In genomic region chr13:25771208-25771607, GRCh38 we compare ENCODE assay signal across 20 cellular contexts.
DNase-seq lines count a peak whose midpoint lies in the region; ATAC-seq and TF ChIP-seq lines count a peak whose summit lies in the region.
"Had no signal": no experiment of that assay in that cellular context is flagged by ENCODE, and none has a peak within 500 bp of the region (broad histone marks: within the 10 kb centered on the region; RNA-seq: fewer than 3 reads in every experiment).

No MANE protein-coding gene starts in this region.

- DNase-seq in SIG-M5 treated with dmso at 0.1 percent for 504 hours (lab: John Stamatoyannopoulos, UW; ENCODE audit: unreplicated experiment) (peak; percentile 62), SIG-M5 (lab: John Stamatoyannopoulos, UW) (no peak), RWPE1 (ENCODE audit: low spot score) (peak; percentile 45), glomerular visceral epithelial cell (ENCODE audit: extremely low spot score) (peak; percentile 11), type B pancreatic cell (ENCODE audit: extremely low spot score, unreplicated experiment) (no peak), DMS 273 (lab: John Stamatoyannopoulos, UW; ENCODE audit: unreplicated experiment) (no peak)
- DNase-seq: activated CD4-positive, alpha-beta T cell treated with anti-CD3 and anti-CD28 coated beads for 1 hour; activated CD8-positive, alpha-beta T cell treated with anti-CD3 and anti-CD28 coated beads, Interleukin-2, amount 10 ng/mL, durations not matched to agents 7 days and 5 days; activated T-cell treated with anti-CD3 and anti-CD28 coated beads, Interleukin-2, amount 50 U/mL, for 24 hours; GM23248; NCI-H1436; NCI-H69; nucleus accumbens; small intestine had no signal

- POLR2A ChIA-PET in RWPE1 (lab: Yijun Ruan, JAX; ENCODE audit: low non-redundant PET), result no interaction called here

- no peaks in the 10 kb centered on the region for H3K9me3 Mint-ChIP-seq in type B pancreatic cell
- H3K9me3 Mint-ChIP-seq: central memory CD8-positive, alpha-beta T cell had no signal

- ATAC-seq in HG02763 (IDR thresholded peaks at IDR 0.05; ENCODE audit: unreplicated experiment) (no peak), GM18873 (IDR thresholded peaks at IDR 0.05; ENCODE audit: low FRiP score, unreplicated experiment) (no peak)
- ATAC-seq: A549; activated CD8-positive, alpha-beta T cell treated with anti-CD3 and anti-CD28 coated beads, Interleukin-2, amount 10 ng/mL, durations not matched to agents 7 days and 5 days had no signal

- H3K27ac Mint-ChIP-seq in type B pancreatic cell, result peak overlapping the region; percentile 88
- H3K27ac Mint-ChIP-seq: activated CD8-positive, alpha-beta T cell treated with anti-CD3 and anti-CD28 coated beads, Interleukin-2, amount 10 ng/mL, durations not matched to agents 7 days and 5 days; activated T-cell treated with anti-CD3 and anti-CD28 coated beads, Interleukin-2, amount 50 U/mL, for 24 hours; B cell; IgD-negative memory B cell had no signal

- H3K27ac ChIP-seq in RWPE1, result no peak overlapping the region
- H3K27ac ChIP-seq: A549, GM23248 had no signal

- CTCF ChIA-PET in RWPE1 (lab: Yijun Ruan, JAX), result interaction anchor here (0.5 kb wide), 1 partner anchor 416 kb away, joined by 3 read pairs; no protein-coding TSS in a partner anchor

- H3K27me3 Mint-ChIP-seq in type B pancreatic cell, result peaks cover 6% of the 10 kb centered on the region
- H3K27me3 Mint-ChIP-seq: activated T-cell treated with anti-CD3 and anti-CD28 coated beads, Interleukin-2, amount 50 U/mL, for 24 hours; B cell; central memory CD8-positive, alpha-beta T cell; IgD-negative memory B cell had no signal

- TF ChIP-seq CTCF in RWPE1 (conservative IDR thresholded peaks at IDR 0.05; ENCODE audit: low read depth), result no peak
- TF ChIP-seq CTCF in type B pancreatic cell (conservative IDR thresholded peaks at IDR 0.05), result no peak

- H3K4me3 Mint-ChIP-seq in type B pancreatic cell, result peak overlapping the region; percentile 7
- H3K4me3 Mint-ChIP-seq: activated CD8-positive, alpha-beta T cell treated with anti-CD3 and anti-CD28 coated beads, Interleukin-2, amount 10 ng/mL, durations not matched to agents 7 days and 5 days; activated T-cell treated with anti-CD3 and anti-CD28 coated beads, Interleukin-2, amount 50 U/mL, for 24 hours; B cell; central memory CD8-positive, alpha-beta T cell; IgD-negative memory B cell had no signal

- peaks cover 5% of the 10 kb centered on the region for H3K36me3 Mint-ChIP-seq in type B pancreatic cell
- H3K36me3 Mint-ChIP-seq: IgD-negative memory B cell had no signal

- H3K4me1 Mint-ChIP-seq in type B pancreatic cell (ENCODE audit: unreplicated experiment), result peaks cover 47% of the 10 kb centered on the region
- H3K4me1 Mint-ChIP-seq: B cell; central memory CD8-positive, alpha-beta T cell; IgD-negative memory B cell had no signal

Comparison
In these comparisons a context has a peak if more than half of its experiments do, and no peak if none do; other contexts are left out.
1. DNase-seq: peak in SIG-M5 treated with dmso at 0.1 percent for 504 hours (single experiment), RWPE1 (single experiment) and glomerular visceral epithelial cell (single experiment); none in SIG-M5 (single experiment), type B pancreatic cell (single experiment) and DMS 273 (single experiment).